8 cellular contexts compared by ENCODE assay signal in the genomic region with DNA sequence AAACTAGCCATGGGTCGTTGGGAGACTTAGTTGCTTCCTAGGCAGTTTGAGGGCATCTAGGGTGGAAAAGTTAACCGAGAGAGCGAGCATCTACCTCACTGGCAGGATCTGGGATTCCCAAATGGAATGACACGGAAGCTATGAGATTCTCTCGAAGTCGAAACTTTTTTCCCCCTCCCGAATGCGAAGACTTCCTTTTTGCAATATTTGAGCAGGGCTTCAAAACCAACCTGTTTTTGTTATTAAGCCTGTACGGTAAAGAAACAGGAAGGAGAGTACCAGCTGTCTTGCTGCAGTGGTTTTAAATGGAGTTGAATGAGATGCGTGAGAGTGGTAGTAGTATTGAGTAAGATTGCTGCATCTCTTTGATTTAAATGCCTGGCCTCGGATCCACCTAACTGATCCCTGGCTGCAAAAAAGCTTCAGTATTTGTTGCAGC. TPM values are rescaled to one million over a fixed set of nuclear protein-coding genes. Genes with fewer than 3 reads are reported as not detected.
DNase-seq lines count a peak whose midpoint lies in the region; ATAC-seq and TF ChIP-seq lines count a peak whose summit lies in the region.

No MANE protein-coding gene starts in this region.

- H3K27ac ChIP-seq in heart left ventricle (peak overlapping the region; percentile 91 to 98 (median 95)), prostate gland (peak overlapping the region; percentile 88 to 91)

- TF ChIP-seq POLR2A in heart left ventricle (IDR thresholded peaks at IDR 0.05) (no peak), prostate gland (IDR thresholded peaks at IDR 0.05) (no peak)

- peak; percentile 82 for DNase-seq in activated CD4-positive, alpha-beta T cell treated with anti-CD3 and anti-CD28 coated beads, Interleukin-2, amount 10 ng/mL, durations not matched to agents 24 days and 14 days
- DNase-seq in activated CD4-positive, alpha-beta T cell treated with anti-CD3 and anti-CD28 coated beads for 48 hours, result no peak
- DNase-seq in NCI-H2029 (lab: John Stamatoyannopoulos, UW), result peak; percentile 22
- no peak for DNase-seq in activated T-cell treated with anti-CD3 and anti-CD28 coated beads, Interleukin-2, amount 50 U/mL, for 72 hours
- no peak for DNase-seq in heart left ventricle
- peak; percentile 13 for DNase-seq in prostate gland (ENCODE audit: low spot score)

- peaks cover 35% of the 10 kb centered on the region for H3K36me3 Mint-ChIP-seq in activated CD4-positive, alpha-beta T cell treated with anti-CD3 and anti-CD28 coated beads, Interleukin-2, amount 10 ng/mL, durations not matched to agents 24 days and 14 days (ENCODE audit: low read depth)
- peaks cover 10 to 19% of the 10 kb centered on the region in 2 donors for H3K36me3 Mint-ChIP-seq in activated T-cell treated with anti-CD3 and anti-CD28 coated beads, Interleukin-2, amount 50 U/mL, for 72 hours (ENCODE audit: insufficient read depth in 2 of 2)

- H3K4me3 Mint-ChIP-seq in activated CD4-positive, alpha-beta T cell treated with anti-CD3 and anti-CD28 coated beads, Interleukin-2, amount 10 ng/mL, durations not matched to agents 24 days and 14 days, result peak overlapping the region; percentile 99
- H3K4me3 Mint-ChIP-seq in activated T-cell treated with anti-CD3 and anti-CD28 coated beads, Interleukin-2, amount 50 U/mL, for 72 hours, result peak overlapping the region; percentile 77 to 99

- peaks cover 2% of the 10 kb centered on the region for H3K27me3 Mint-ChIP-seq in activated CD4-positive, alpha-beta T cell treated with anti-CD3 and anti-CD28 coated beads, Interleukin-2, amount 10 ng/mL, durations not matched to agents 24 days and 14 days
- H3K27me3 Mint-ChIP-seq in activated T-cell treated with anti-CD3 and anti-CD28 coated beads, Interleukin-2, amount 50 U/mL, for 72 hours (ENCODE audit: low read depth), result no peaks in the 10 kb centered on the region

- H3K36me3 ChIP-seq in heart left ventricle, result no peaks in the 10 kb centered on the region
- no peaks in the 10 kb centered on the region for H3K36me3 ChIP-seq in prostate gland

- H3K4me3 ChIP-seq in heart left ventricle (peak overlapping the region; percentile 76 to 99 (median 92)), prostate gland (peak overlapping the region; percentile 85 to 98)

- TF ChIP-seq CTCF in heart left ventricle (IDR thresholded peaks at IDR 0.05) (no peak), prostate gland (IDR thresholded peaks at IDR 0.05) (no peak)

- no peaks in the 10 kb centered on the region for H3K9me3 Mint-ChIP-seq in activated CD4-positive, alpha-beta T cell treated with anti-CD3 and anti-CD28 coated beads, Interleukin-2, amount 10 ng/mL, durations not matched to agents 24 days and 14 days
- no peaks in the 10 kb centered on the region for H3K9me3 Mint-ChIP-seq in activated T-cell treated with anti-CD3 and anti-CD28 coated beads, Interleukin-2, amount 50 U/mL, for 72 hours

- H3K9me3 ChIP-seq in heart left ventricle (no peaks in the 10 kb centered on the region), prostate gland (no peaks in the 10 kb centered on the region)

- peaks cover 48% of the 10 kb centered on the region for H3K4me1 Mint-ChIP-seq in activated CD4-positive, alpha-beta T cell treated with anti-CD3 and anti-CD28 coated beads, Interleukin-2, amount 10 ng/mL, durations not matched to agents 24 days and 14 days
- H3K4me1 Mint-ChIP-seq in activated T-cell treated with anti-CD3 and anti-CD28 coated beads, Interleukin-2, amount 50 U/mL, for 72 hours (ENCODE audit: low read depth), result peaks cover 75% of the 10 kb centered on the region

- ATAC-seq in activated T-cell treated with anti-CD3 and anti-CD28 coated beads, Interleukin-2, amount 50 U/mL, for 72 hours (replicated peaks in 1 of 2), result peak; percentile 19 to 23
- ATAC-seq in heart left ventricle (peak in 2 of 4 donors; percentile 18 to 22), HG02610 (IDR thresholded peaks at IDR 0.05; ENCODE audit: unreplicated experiment) (no peak), GM21515 (IDR thresholded peaks at IDR 0.05; ENCODE audit: unreplicated experiment) (no peak)

- H3K27me3 ChIP-seq in heart left ventricle, result no peaks in the 10 kb centered on the region
- no peaks in the 10 kb centered on the region for H3K27me3 ChIP-seq in prostate gland (replicated peaks; ENCODE audit: insufficient read depth)

- intact Hi-C loops in activated CD4-positive, alpha-beta T cell treated with anti-CD3 and anti-CD28 coated beads, Interleukin-2, amount 10 ng/mL, durations not matched to agents 24 days and 14 days (cut with micrococcal nuclease), result loop anchor here (1.0 to 5.0 kb wide), 4 partner anchors 108 to 231 kb away; partner anchors contain the start of gene ZMYND8
- intact Hi-C loops in heart left ventricle (cut with DNase I) (loop anchor here in 9 of 10 donors (2.0 to 10.0 kb wide), 15 partner anchors 48 to 308 kb away; no protein-coding TSS in a partner anchor), prostate gland (cut with DNase I) (loop anchor here (10.0 kb wide), 3 partner anchors 52 to 228 kb away; no protein-coding TSS in a partner anchor)

- peaks cover 0 to 57% (median 30%) of the 10 kb centered on the region in 12 donors for H3K4me1 ChIP-seq in heart left ventricle
- H3K4me1 ChIP-seq in prostate gland (replicated peaks), result no peaks in the 10 kb centered on the region

- 0 to 1% (median 1%) methylated on average over 11 of the region's 11 CpGs for WGBS in heart left ventricle, 4 donors
- 1% methylated on average over 11 of the region's 11 CpGs for WGBS in prostate gland

- H3K27ac Mint-ChIP-seq in activated CD4-positive, alpha-beta T cell treated with anti-CD3 and anti-CD28 coated beads, Interleukin-2, amount 10 ng/mL, durations not matched to agents 24 days and 14 days, result peak overlapping the region; percentile 99
- peak overlapping the region; percentile 65 for H3K27ac Mint-ChIP-seq in activated T-cell treated with anti-CD3 and anti-CD28 coated beads, Interleukin-2, amount 50 U/mL, for 72 hours

RNA-seq across cellular contexts. Expression of gene NCOA3, which starts 1.1 kb away (rescaled TPM):
- total RNA-seq in activated CD4-positive, alpha-beta T cell treated with anti-CD3 and anti-CD28 coated beads, Interleukin-2, amount 10 ng/mL, durations not matched to agents 24 days and 14 days, result 140 TPM in 2 replicates
- 100 to 1,000 TPM in 1 of 2 donors, 10 to 100 TPM in 1; 76.0 to 113 TPM for total RNA-seq in activated T-cell treated with anti-CD3 and anti-CD28 coated beads, Interleukin-2, amount 50 U/mL, for 72 hours
- total RNA-seq in heart left ventricle, result 10 to 100 TPM; 19.4 to 39.3 (median 26.6) TPM
- 10 to 100 TPM in 1 of 2 donors, 1 to 10 TPM in 1; 6.7 to 18.1 TPM for polyA plus RNA-seq in heart left ventricle
- total RNA-seq in prostate gland, result 10 to 100 TPM; 21.6 to 35.6 TPM

Comparison
In these comparisons a context has a peak if more than half of its experiments do, and no peak if none do; other contexts are left out.
1. DNase-seq: peak in activated CD4-positive, alpha-beta T cell treated with anti-CD3 and anti-CD28 coated beads, Interleukin-2, amount 10 ng/mL, durations not matched to agents 24 days and 14 days (single experiment), NCI-H2029 (single experiment) and prostate gland (single experiment); none in activated CD4-positive, alpha-beta T cell treated with anti-CD3 and anti-CD28 coated beads for 48 hours (single experiment), activated T-cell treated with anti-CD3 and anti-CD28 coated beads, Interleukin-2, amount 50 U/mL, for 72 hours (0 of 2) and heart left ventricle (0 of 5).
2. ATAC-seq: peak in activated T-cell treated with anti-CD3 and anti-CD28 coated beads, Interleukin-2, amount 50 U/mL, for 72 hours (2 of 2); none in HG02610 (single experiment) and GM21515 (single experiment).